In the genomic region with DNA sequence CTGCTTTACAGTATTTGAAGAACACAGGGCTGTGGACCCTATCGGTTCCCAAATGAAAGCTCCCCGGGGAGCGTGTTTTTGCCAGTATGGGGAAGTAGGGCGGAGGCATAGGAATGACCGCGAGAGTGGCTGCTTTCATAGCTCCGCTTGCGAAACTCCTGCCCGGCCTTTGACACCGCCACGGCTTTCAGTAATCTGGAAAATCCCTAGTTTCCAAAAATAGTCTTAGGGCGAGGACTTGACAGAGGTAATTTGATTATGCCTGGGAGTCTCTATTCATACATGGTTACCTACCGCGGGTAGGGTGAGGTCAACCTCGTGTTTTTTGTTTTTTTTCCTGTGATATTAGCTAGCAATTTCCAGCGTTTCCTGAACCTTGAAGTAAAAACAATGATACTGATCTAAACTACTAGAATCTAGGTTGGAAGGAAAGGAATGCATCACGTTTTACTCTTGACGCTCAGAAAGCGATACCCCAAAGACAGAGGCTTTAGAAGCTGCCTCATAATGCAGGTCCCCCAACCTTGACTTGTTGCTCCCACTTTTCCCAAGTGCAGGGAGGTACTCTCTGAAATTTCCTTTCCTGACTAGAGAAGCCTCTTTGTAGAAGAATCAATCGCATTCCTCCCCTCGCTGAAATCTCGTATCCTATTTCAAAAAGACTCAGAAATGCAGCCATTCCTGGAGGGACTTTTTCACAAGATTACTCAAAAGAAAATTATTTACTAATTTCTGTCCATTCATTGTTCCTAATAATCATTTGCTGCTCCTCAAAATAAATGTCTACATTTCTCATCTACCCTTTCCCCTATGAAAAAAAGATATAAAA, we compare ENCODE assay signal across 8 cellular contexts. TPM values are rescaled to one million over a fixed set of nuclear protein-coding genes. Genes with fewer than 3 reads are reported as not detected.
DNase-seq lines count a peak whose midpoint lies in the region; ATAC-seq and TF ChIP-seq lines count a peak whose summit lies in the region.

No MANE protein-coding gene starts in this region.

- no peaks in the 10 kb centered on the region for H3K27me3 ChIP-seq in body of pancreas
- no peaks in the 10 kb centered on the region for H3K27me3 ChIP-seq in iPS-20b (ENCODE audit: insufficient read depth, low read length)

- H3K27ac ChIP-seq in KOPT-K1 (ENCODE audit: low read depth, low read length, poor library complexity, severe bottlenecking) = peak overlapping the region; percentile 99
- H3K27ac ChIP-seq in SK-N-MC = peak overlapping the region; percentile 92
- peak overlapping the region; percentile 96 to 100 (median 100) for H3K27ac ChIP-seq in body of pancreas
- peak overlapping the region; percentile 97 for H3K27ac ChIP-seq in iPS-20b (ENCODE audit: low read length)
- peak overlapping the region; percentile 91 to 100 (median 99) for H3K27ac ChIP-seq in skin epidermis

- DNase-seq in H4 (ENCODE audit: low spot score) (peak; percentile 87), SK-N-MC (ENCODE audit: low read depth, low spot score) (no peak), body of pancreas (peak; percentile 83 to 95 (median 86)), occipital lobe (lab: John Stamatoyannopoulos, UW) (no peak)

- H3K9ac ChIP-seq in SK-N-MC (ENCODE audit: insufficient read length) (peak overlapping the region; percentile 99), iPS-20b (ENCODE audit: low read depth, low read length) (peak overlapping the region; percentile 99)

- peaks cover 48% of the 10 kb centered on the region for H3K4me1 ChIP-seq in body of pancreas
- peaks cover 26% of the 10 kb centered on the region for H3K4me1 ChIP-seq in iPS-20b (ENCODE audit: insufficient read depth, low read length)

- H3K4me3 ChIP-seq in GM08714 (ENCODE audit: low read length) (peak overlapping the region; percentile 64), SK-N-MC (peak overlapping the region; percentile 90), body of pancreas (no peak overlapping the region), iPS-20b (ENCODE audit: low read length) (peak overlapping the region; percentile 100), skin epidermis (peak overlapping the region; percentile 73 to 99 (median 92))

- peak; percentile 72 for ATAC-seq in body of pancreas

- WGBS in body of pancreas, 2 donors = 3% methylated on average over 21 to 22 of the region's 22 CpGs

- peaks cover 34% of the 10 kb centered on the region for H3K36me3 ChIP-seq in KOPT-K1 (ENCODE audit: insufficient read depth, low read length)
- H3K36me3 ChIP-seq in SK-N-MC (ENCODE audit: insufficient read depth, low read length) = peaks cover 33% of the 10 kb centered on the region
- H3K36me3 ChIP-seq in body of pancreas (replicated peaks in 1 of 2; ENCODE audit: insufficient read depth in 1 of 2, low read depth in 2 of 2) = peaks cover 0 to 6% of the 10 kb centered on the region in 2 donors
- peaks cover 33% of the 10 kb centered on the region for H3K36me3 ChIP-seq in iPS-20b (ENCODE audit: insufficient read depth, low read depth, low read length)

- TF ChIP-seq CTCF in body of pancreas (IDR thresholded peaks at IDR 0.05) = no peak

- TF ChIP-seq POLR2A in body of pancreas (IDR thresholded peaks at IDR 0.05) = no peak

- H3K9me3 ChIP-seq in KOPT-K1 (ENCODE audit: insufficient read depth, low read length, poor library complexity, severe bottlenecking) (no peaks in the 10 kb centered on the region), SK-N-MC (ENCODE audit: low read depth, low read length) (no peaks in the 10 kb centered on the region), body of pancreas (no peaks in the 10 kb centered on the region), iPS-20b (ENCODE audit: insufficient read depth, low read depth, low read length) (no peaks in the 10 kb centered on the region)

- intact Hi-C loops in body of pancreas (cut with DNase I) = no loop called here

RNA-seq across cellular contexts. Expression of gene CCNL1, which starts 0.9 kb away (rescaled TPM):
- total RNA-seq in H4 (2014; rRNA removed; shearing (Covaris generic)) = 24.3 and 30.6 TPM in 2 replicates
- total RNA-seq in body of pancreas = 100 to 1,000 TPM; 194 to 196 TPM
- total RNA-seq in occipital lobe = 104 TPM

Comparison
In these comparisons a context has a peak if more than half of its experiments do, and no peak if none do; other contexts are left out.
1. H3K4me3 ChIP-seq: peak in GM08714 (single experiment), SK-N-MC (single experiment), iPS-20b (single experiment) and skin epidermis (7 of 7); none in body of pancreas (0 of 2).
2. DNase-seq: peak in H4 (single experiment) and body of pancreas (4 of 4); none in SK-N-MC (single experiment) and occipital lobe (single experiment).
3. Peak in every context shown above with its lines, with median percentiles within 50 percentile points of each other: H3K27ac ChIP-seq.